8 cellular contexts compared by ENCODE assay signal in the genomic region with DNA sequence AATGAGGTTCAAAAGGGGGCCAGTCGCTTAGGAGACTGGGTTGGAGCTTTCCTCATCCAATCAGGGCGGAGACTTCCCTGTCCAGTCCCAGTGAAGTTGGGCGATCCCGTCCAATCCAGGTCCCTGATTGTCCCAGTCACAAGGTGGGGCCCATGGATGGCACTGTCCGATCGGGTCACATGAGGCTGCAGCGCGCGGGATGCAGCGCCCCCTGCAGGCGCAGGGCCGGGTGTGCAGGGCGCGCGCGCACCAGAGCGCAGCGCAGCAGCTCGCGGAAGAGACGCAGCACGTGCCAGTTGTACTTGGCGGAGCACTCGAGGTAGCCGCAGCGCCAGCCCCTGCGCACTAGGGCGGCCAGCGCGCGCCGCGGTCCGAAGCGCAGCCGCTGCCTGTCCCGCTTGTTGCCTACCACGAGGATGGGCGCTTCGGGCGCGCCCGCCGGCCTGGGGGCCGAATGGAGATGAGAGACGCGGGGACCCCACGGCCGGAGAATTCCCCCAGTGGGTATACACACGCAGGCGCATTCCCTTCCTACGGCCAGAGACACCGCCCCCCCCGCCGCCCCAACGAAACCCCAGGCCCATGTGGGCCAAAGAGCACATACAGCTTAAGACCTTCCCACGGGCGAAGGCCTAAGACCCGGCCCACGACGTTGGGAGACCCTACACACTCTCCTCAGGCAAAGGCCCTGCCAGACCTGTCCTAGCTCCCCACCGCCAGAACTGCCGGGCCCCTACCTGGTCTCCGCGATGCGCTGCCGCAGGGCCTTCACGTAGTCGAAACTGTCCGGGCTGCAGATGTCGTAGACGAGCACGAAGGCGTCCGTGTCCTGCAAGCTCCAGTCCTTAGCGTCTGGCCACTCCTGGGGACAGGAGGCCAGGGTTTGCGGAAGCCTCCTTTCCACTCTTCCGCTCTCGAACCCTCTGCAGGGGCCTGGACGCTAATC. TPM values are rescaled to one million over a fixed set of nuclear protein-coding genes. Genes with fewer than 3 reads are reported as not detected.
DNase-seq lines count a peak whose midpoint lies in the region; ATAC-seq, FAIRE-seq and TF ChIP-seq lines count a peak whose summit lies in the region.

No MANE protein-coding gene starts in this region.

- peak; percentile 42 for ATAC-seq in T-helper 17 cell

- TF ChIP-seq EP300 in ovary (IDR thresholded peaks at IDR 0.05) = no peak

- peak overlapping the region; percentile 2 for H3K27ac Mint-ChIP-seq in T-helper 17 cell

- H3K27me3 ChIP-seq in GM06990 (replicated peaks; ENCODE audit: control insufficient read depth, insufficient read depth, low read length) (peaks cover 1% of the 10 kb centered on the region), ovary (no peaks in the 10 kb centered on the region)

- H3K27ac ChIP-seq in ovary = no peak overlapping the region

- H3K27me3 Mint-ChIP-seq in T-helper 17 cell = peaks cover 41% of the 10 kb centered on the region

- H3K4me1 ChIP-seq in ovary (ENCODE audit: insufficient read depth) = peaks cover 13% of the 10 kb centered on the region

- DNase-seq in GM06990 (ENCODE audit: extremely low read depth, insufficient read length) (peak; percentile 59), T-helper 17 cell (no peak), fibroblast of the aortic adventitia (ENCODE audit: low read depth) (peak; percentile 39), ovary (peak in 2 of 5 donors; percentile 45 to 54), activated gamma-delta T cell treated with Interleukin-2 at 50 U/mL for 16 hours (no peak), NCI-H2029 treated with DMSO at 0.1 percent for 48 hours (lab: John Stamatoyannopoulos, UW) (no peak), D721Med (ENCODE audit: insufficient read length, low spot score) (no peak), NCI-H2171 treated with DMSO at 0.1 percent for 48 hours (lab: John Stamatoyannopoulos, UW) (no peak)

- H3K36me3 Mint-ChIP-seq in T-helper 17 cell (ENCODE audit: low read depth) = no peaks in the 10 kb centered on the region

- peak overlapping the region; percentile 63 for H3K4me3 Mint-ChIP-seq in T-helper 17 cell

- TF ChIP-seq CTCF in GM06990 (IDR thresholded peaks at IDR 0.05; ENCODE audit: insufficient read depth, low read length, poor library complexity, severe bottlenecking) (peak; percentile 41), fibroblast of the aortic adventitia (IDR thresholded peaks at IDR 0.05; ENCODE audit: insufficient read depth, low read length) (peak; percentile 59), ovary (IDR thresholded peaks at IDR 0.05) (peak in 2 of 3 donors; percentile 25 to 59), D721Med (IDR thresholded peaks at IDR 0.05; ENCODE audit: insufficient read depth, missing control alignments) (no peak)

- no peak for TF ChIP-seq POLR2A in ovary (IDR thresholded peaks at IDR 0.05)

- H3K36me3 ChIP-seq in GM06990 (ENCODE audit: control insufficient read depth, insufficient read depth, low read length) = no peaks in the 10 kb centered on the region
- no peaks in the 10 kb centered on the region for H3K36me3 ChIP-seq in ovary

- peaks cover 26% of the 10 kb centered on the region for H3K4me1 Mint-ChIP-seq in T-helper 17 cell

- intact Hi-C loops in ovary (cut with DNase I) = loop anchor here in 1 of 4 donors (2.0 kb wide), 1 partner anchor 63 kb away; no protein-coding TSS in a partner anchor

- 10 to 15% (median 13%) methylated on average over 51 to 80 of the region's 80 CpGs for WGBS in ovary, 3 donors

- no peak for FAIRE-seq in D721Med (lab: Jason Lieb, UNC)

- H3K9me3 ChIP-seq in T-helper 17 cell (ENCODE audit: control insufficient read depth, low read length, poor library complexity, severe bottlenecking) (no peaks in the 10 kb centered on the region), ovary (no peaks in the 10 kb centered on the region)

- H3K4me3 ChIP-seq in GM06990 (replicated peaks; ENCODE audit: low read depth, low read length) (no peak overlapping the region), fibroblast of the aortic adventitia (ENCODE audit: low read depth, low read length) (no peak overlapping the region), ovary (no peak overlapping the region)

RNA-seq across cellular contexts. Expression of a gene that starts 2.1 kb away (rescaled TPM):
- total RNA-seq in T-helper 17 cell (under 1 TPM in 1 of 2 donors, not detected in 1; 0.92 TPM), fibroblast of the aortic adventitia (ENCODE audit: low replicate concordance) (not detected in 2 replicates), ovary (under 1 TPM in 4 of 7 donors, not detected in 3; 0.22 to 0.53 (median 0.41) TPM)
- under 1 TPM; 0.30 to 0.45 TPM for polyA plus RNA-seq in ovary

RNA-seq across cellular contexts. Expression of a gene that starts 6.9 kb away (rescaled TPM):
- total RNA-seq in T-helper 17 cell (10 to 100 TPM in 1 of 2 donors, 1 to 10 TPM in 1; 2.5 to 32.6 TPM), fibroblast of the aortic adventitia (ENCODE audit: low replicate concordance) (5.0 and 15.0 TPM in 2 replicates), ovary (10 to 100 TPM in 4 of 7 donors, 1 to 10 TPM in 3; 6.2 to 21.0 (median 12.5) TPM)
- 1 to 10 TPM; 2.1 to 9.8 TPM for polyA plus RNA-seq in ovary

RNA-seq across cellular contexts. Expression of a gene that starts 45.3 kb away (rescaled TPM):
- total RNA-seq in T-helper 17 cell = 100 to 1,000 TPM; 323 to 335 TPM
- 108 and 176 TPM in 2 replicates for total RNA-seq in fibroblast of the aortic adventitia (ENCODE audit: low replicate concordance)
- total RNA-seq in ovary = 100 to 1,000 TPM; 127 to 191 (median 170) TPM
- polyA plus RNA-seq in ovary = 100 to 1,000 TPM; 136 to 175 TPM

RNA-seq across cellular contexts. Expression of a gene that starts 45.6 kb away (rescaled TPM):
- total RNA-seq in T-helper 17 cell (10 to 100 TPM; 11.3 to 15.9 TPM), fibroblast of the aortic adventitia (ENCODE audit: low replicate concordance) (22.0 and 29.8 TPM in 2 replicates), ovary (10 to 100 TPM; 16.9 to 26.8 (median 19.4) TPM)
- 10 to 100 TPM in 1 of 2 donors, 1 to 10 TPM in 1; 4.2 to 22.5 TPM for polyA plus RNA-seq in ovary

Comparison
In these comparisons a context has a peak if more than half of its experiments do, and no peak if none do; other contexts are left out.
1. DNase-seq: peak in GM06990 (single experiment) and fibroblast of the aortic adventitia (single experiment); none in T-helper 17 cell (0 of 3), activated gamma-delta T cell treated with Interleukin-2 at 50 U/mL for 16 hours (single experiment), NCI-H2029 treated with DMSO at 0.1 percent for 48 hours (single experiment), D721Med (single experiment) and NCI-H2171 treated with DMSO at 0.1 percent for 48 hours (single experiment).